10 cellular contexts compared by ENCODE assay signal in genomic region chr1:84971957-84972356, GRCh38.
A peak's percentile ranks its signal among the peaks of the same experiment; 100 is the strongest.
DNase-seq lines count a peak whose midpoint lies in the region; ATAC-seq lines count a peak whose summit lies in the region.
"Had no signal": no experiment of that assay in that cellular context is flagged by ENCODE, and none has a peak within 500 bp of the region (broad histone marks: within the 10 kb centered on the region; RNA-seq: fewer than 3 reads in every experiment).

No MANE protein-coding gene starts in this region.

- no peaks in the 10 kb centered on the region for H4K20me1 ChIP-seq in BLaER1

- DNase-seq in cortex of kidney (lab: John Stamatoyannopoulos, UW) (no peak), NCI-H526 (lab: John Stamatoyannopoulos, UW) (no peak), NCI-H1048 (lab: John Stamatoyannopoulos, UW) (no peak)
- no peak for DNase-seq in effector CD4-positive, alpha-beta T cell
- DNase-seq: anterior cingulate cortex, NCI-H774 had no signal

- H3K27me3 ChIP-seq in BLaER1, result no peaks in the 10 kb centered on the region

- peak overlapping the region; percentile 39 for H3K4me2 ChIP-seq in BLaER1

- no peak overlapping the region for H3K4me3 ChIP-seq in BLaER1

- peaks cover 12% of the 10 kb centered on the region for H3K4me1 ChIP-seq in BLaER1

- no peak overlapping the region for H3K27ac ChIP-seq in BLaER1
- peak overlapping the region; percentile 4 for H3K27ac ChIP-seq in KOPT-K1 (ENCODE audit: low read depth, low read length, poor library complexity, severe bottlenecking)

- H3K9me3 ChIP-seq in BLaER1, result no peaks in the 10 kb centered on the region
- H3K9me3 ChIP-seq in KOPT-K1 (ENCODE audit: insufficient read depth, low read length, poor library complexity, severe bottlenecking), result no peaks in the 10 kb centered on the region

- H3K36me3 ChIP-seq in BLaER1 (no peaks in the 10 kb centered on the region), KOPT-K1 (ENCODE audit: insufficient read depth, low read length) (no peaks in the 10 kb centered on the region)

- no peak overlapping the region for H3K9ac ChIP-seq in BLaER1

- ATAC-seq in GM18909 (IDR thresholded peaks at IDR 0.05; ENCODE audit: poor library complexity, unreplicated experiment) (peak; percentile 41), HG02798 (IDR thresholded peaks at IDR 0.05; ENCODE audit: poor library complexity, unreplicated experiment) (peak; percentile 43)
